Comparison of ENCODE assay signal across 10 cellular contexts in genomic region chr5:170491479-170491878, GRCh38. TPM values are rescaled to one million over a fixed set of nuclear protein-coding genes. Genes with fewer than 3 reads are reported as not detected.
DNase-seq lines count a peak whose midpoint lies in the region; ATAC-seq and TF ChIP-seq lines count a peak whose summit lies in the region.
"Had no signal": no experiment of that assay in that cellular context is flagged by ENCODE, and none has a peak within 500 bp of the region (broad histone marks: within the 10 kb centered on the region; RNA-seq: fewer than 3 reads in every experiment).

No MANE protein-coding gene starts in this region.

- H3K4me3 Mint-ChIP-seq in CD14-positive monocyte (no peak overlapping the region), nephron (no peak overlapping the region)

- TF ChIP-seq CTCF in CD14-positive monocyte (IDR thresholded peaks at IDR 0.05): no peak
- no peak for TF ChIP-seq CTCF in epithelial cell of esophagus (IDR thresholded peaks at IDR 0.05; ENCODE audit: insufficient read depth, low read depth, low read length, missing control alignments)
- no peak for TF ChIP-seq CTCF in nephron (IDR thresholded peaks at IDR 0.05; ENCODE audit: unreplicated experiment in 3 of 3)

- ATAC-seq in activated naive CD4-positive, alpha-beta T cell treated with anti-CD3 and anti-CD28 coated beads, Interleukin-2, amount 50 U/mL, for 72 hours: no peak
- no peak for ATAC-seq in GM18858 (IDR thresholded peaks at IDR 0.05; ENCODE audit: unreplicated experiment)

- peak overlapping the region; percentile 82 to 91 (median 86) for H3K27ac Mint-ChIP-seq in CD14-positive monocyte
- H3K27ac Mint-ChIP-seq in nephron: peak overlapping the region; percentile 51 to 89 (median 79)
- H3K27ac Mint-ChIP-seq in activated naive CD4-positive, alpha-beta T cell treated with anti-CD3 and anti-CD28 coated beads, Interleukin-2, amount 50 U/mL, for 72 hours: no peak overlapping the region

- no peak overlapping the region for H3K4me3 ChIP-seq in epithelial cell of esophagus (ENCODE audit: low read length)

- H3K9me3 Mint-ChIP-seq in CD14-positive monocyte (peaks cover 0 to 2% (median 0%) of the 10 kb centered on the region in 7 donors), nephron (no peaks in the 10 kb centered on the region)
- no peaks in the 10 kb centered on the region for H3K9me3 Mint-ChIP-seq in activated naive CD4-positive, alpha-beta T cell treated with anti-CD3 and anti-CD28 coated beads, Interleukin-2, amount 50 U/mL, for 72 hours

- peaks cover 0 to 3% of the 10 kb centered on the region in 2 donors for H3K36me3 Mint-ChIP-seq in CD14-positive monocyte
- no peaks in the 10 kb centered on the region for H3K36me3 Mint-ChIP-seq in nephron (ENCODE audit: low read depth)
- no peaks in the 10 kb centered on the region for H3K36me3 Mint-ChIP-seq in activated naive CD4-positive, alpha-beta T cell treated with anti-CD3 and anti-CD28 coated beads, Interleukin-2, amount 50 U/mL, for 72 hours

- intact Hi-C loops in CD14-positive monocyte (cut with micrococcal nuclease): no loop called here

- H3K27me3 Mint-ChIP-seq in CD14-positive monocyte (ENCODE audit: low read depth in 3 of 3) (peaks cover 3 to 9% (median 5%) of the 10 kb centered on the region in 3 donors), nephron (ENCODE audit: low read depth) (peaks cover 31% of the 10 kb centered on the region)

- H3K4me1 Mint-ChIP-seq in CD14-positive monocyte: peaks cover 62% of the 10 kb centered on the region
- H3K4me1 Mint-ChIP-seq in nephron: peaks cover 40% of the 10 kb centered on the region

- DNase-seq in CD14-positive monocyte (ENCODE audit: low spot score) (no peak), OCI-M1 (lab: John Stamatoyannopoulos, UW) (peak; percentile 31), epithelial cell of esophagus (ENCODE audit: low read depth) (peak; percentile 47), NCI-H1105 treated with DMSO at 0.1 percent for 48 hours (lab: John Stamatoyannopoulos, UW) (no peak), NCI-H1417 treated with DMSO at 0.1 percent for 48 hours (lab: John Stamatoyannopoulos, UW) (no peak)
- no peak for DNase-seq in activated naive CD4-positive, alpha-beta T cell treated with anti-CD3 and anti-CD28 coated beads, Interleukin-2, amount 50 U/mL, for 72 hours (ENCODE audit: low spot score in 2 of 2)
- DNase-seq: activated naive CD4-positive, alpha-beta T cell; substantia nigra had no signal

RNA-seq across cellular contexts. Expression of gene KCNIP1, which starts 12.3 kb away (rescaled TPM):
- polyA plus RNA-seq in CD14-positive monocyte: not detected
- not detected for total RNA-seq in activated naive CD4-positive, alpha-beta T cell treated with anti-CD3 and anti-CD28 coated beads, Interleukin-2, amount 50 U/mL, for 72 hours

Comparison
In these comparisons a context has a peak if more than half of its experiments do, and no peak if none do; other contexts are left out.
1. DNase-seq: peak in OCI-M1 (single experiment) and epithelial cell of esophagus (single experiment); none in CD14-positive monocyte (single experiment), NCI-H1105 treated with DMSO at 0.1 percent for 48 hours (single experiment), activated naive CD4-positive, alpha-beta T cell treated with anti-CD3 and anti-CD28 coated beads, Interleukin-2, amount 50 U/mL, for 72 hours (0 of 2) and NCI-H1417 treated with DMSO at 0.1 percent for 48 hours (single experiment).
2. H3K27ac Mint-ChIP-seq: peak in CD14-positive monocyte (7 of 7) and nephron (3 of 3); none in activated naive CD4-positive, alpha-beta T cell treated with anti-CD3 and anti-CD28 coated beads, Interleukin-2, amount 50 U/mL, for 72 hours (0 of 2).